Comparison of ENCODE assay signal across 26 cellular contexts in genomic region chr2:221044781-221045180, GRCh38.
DNase-seq lines count a peak whose midpoint lies in the region; FAIRE-seq and TF ChIP-seq lines count a peak whose summit lies in the region.
"Had no signal": no experiment of that assay in that cellular context is flagged by ENCODE, and none has a peak within 500 bp of the region (broad histone marks: within the 10 kb centered on the region; RNA-seq: fewer than 3 reads in every experiment).

No MANE protein-coding gene starts in this region.

- TF ChIP-seq EP300 in esophagus muscularis mucosa (IDR thresholded peaks at IDR 0.05): no peak

- TF ChIP-seq POLR2A in esophagus muscularis mucosa (IDR thresholded peaks at IDR 0.05; ENCODE audit: low read depth): no peak

- H3K79me1 ChIP-seq in neuronal stem cell (ENCODE audit: low read depth, low read length): no peaks in the 10 kb centered on the region

- no peak overlapping the region for H3K9ac ChIP-seq in neuronal stem cell (ENCODE audit: low read depth, low read length, poor library complexity)
- H3K9ac ChIP-seq: BLaER1 had no signal

- DNase-seq in bronchial epithelial cell (ENCODE audit: low read depth): no peak
- DNase-seq in esophagus muscularis mucosa (ENCODE audit: extremely low spot score): peak; percentile 29
- DNase-seq in neuronal stem cell (ENCODE audit: low spot score): no peak
- DNase-seq in NCI-H1694 treated with DMSO at 0.1 percent for 48 hours (lab: John Stamatoyannopoulos, UW): no peak
- DNase-seq in HuH-7 (ENCODE audit: low spot score): no peak
- DNase-seq in activated CD8-positive, alpha-beta memory T cell treated with anti-CD3 and anti-CD28 coated beads, Interleukin-2, amount 50 U/mL, for 4 hours: no peak
- DNase-seq: 8988T; ACHN; BE2C; C1 segment of cervical spinal cord; CD4-positive, alpha-beta memory T cell; CD4-positive, CD25-positive, alpha-beta regulatory T cell; CD8-positive, alpha-beta memory T cell; COR-L47; DMS 273 treated with DMSO at 0.1 percent for 48 hours; DMS153; DMS53; DMS79; DND-41; EL; GDM1 had no signal

- H3K23ac ChIP-seq in neuronal stem cell (ENCODE audit: low read depth, low read length, poor library complexity): no peak overlapping the region

- no peak overlapping the region for H2BK12ac ChIP-seq in neuronal stem cell (ENCODE audit: low read length)

- no peak overlapping the region for H3K4me3 ChIP-seq in bronchial epithelial cell (ENCODE audit: low read depth, low read length)
- H3K4me3 ChIP-seq in esophagus muscularis mucosa: no peak overlapping the region
- H3K4me3 ChIP-seq in neuronal stem cell (ENCODE audit: low read length in 2 of 2): no peak overlapping the region
- H3K4me3 ChIP-seq: BLaER1, GM12878 had no signal

- no peak overlapping the region for H3K4ac ChIP-seq in neuronal stem cell (ENCODE audit: low read length)

- H3K14ac ChIP-seq in neuronal stem cell (ENCODE audit: low read length): no peak overlapping the region

- intact Hi-C loops in esophagus muscularis mucosa (cut with DNase I): no loop called here

- H4K8ac ChIP-seq in neuronal stem cell (ENCODE audit: low read depth, low read length): no peak overlapping the region

- H2BK5ac ChIP-seq in neuronal stem cell (ENCODE audit: low read length): no peak overlapping the region

- peaks cover 1% of the 10 kb centered on the region for H3K27me3 ChIP-seq in bronchial epithelial cell (ENCODE audit: control insufficient read depth, insufficient read depth, low read length)
- H3K27me3 ChIP-seq in esophagus muscularis mucosa: no peaks in the 10 kb centered on the region
- H3K27me3 ChIP-seq in neuronal stem cell (ENCODE audit: control insufficient read depth in 3 of 3, insufficient read depth in 3 of 3, low read depth in 1 of 3, low read length in 3 of 3): no peaks in the 10 kb centered on the region
- H3K27me3 ChIP-seq: BE2C, BLaER1 had no signal

- TF ChIP-seq CTCF in bronchial epithelial cell (IDR thresholded peaks at IDR 0.05; ENCODE audit: insufficient read depth, low read length, severe bottlenecking): no peak
- no peak for TF ChIP-seq CTCF in esophagus muscularis mucosa (IDR thresholded peaks at IDR 0.05)

- H3K27ac ChIP-seq in esophagus muscularis mucosa (replicated peaks in 1 of 4) (no peak overlapping the region), neuronal stem cell (replicated peaks; ENCODE audit: low read length) (no peak overlapping the region)
- H3K27ac ChIP-seq: BLaER1 had no signal

- H4K91ac ChIP-seq in neuronal stem cell (ENCODE audit: low read depth, low read length, poor library complexity): peak overlapping the region; percentile 44

- H3K4me2 ChIP-seq in neuronal stem cell (ENCODE audit: insufficient read depth, low read length, poor library complexity, severe bottlenecking): no peak overlapping the region
- H3K4me2 ChIP-seq: BLaER1 had no signal

- H2AFZ ChIP-seq in neuronal stem cell (ENCODE audit: low read length): no peak overlapping the region

- H2BK120ac ChIP-seq in neuronal stem cell (ENCODE audit: low read depth, low read length): no peak overlapping the region

- no peak overlapping the region for H2AK5ac ChIP-seq in neuronal stem cell (ENCODE audit: low read depth, low read length)

- no peak overlapping the region for H2BK15ac ChIP-seq in neuronal stem cell (ENCODE audit: low read length)

- H3K36me3 ChIP-seq in bronchial epithelial cell (ENCODE audit: control insufficient read depth, insufficient read depth, low read length) (no peaks in the 10 kb centered on the region), esophagus muscularis mucosa (no peaks in the 10 kb centered on the region), neuronal stem cell (replicated peaks in 1 of 2; ENCODE audit: control insufficient read depth in 2 of 2, insufficient read depth in 2 of 2, low read length in 2 of 2) (no peaks in the 10 kb centered on the region)
- H3K36me3 ChIP-seq: BE2C, BLaER1 had no signal

- no peaks in the 10 kb centered on the region for H3K9me3 ChIP-seq in esophagus muscularis mucosa
- H3K9me3 ChIP-seq in neuronal stem cell (replicated peaks in 1 of 2; ENCODE audit: control insufficient read depth in 2 of 2, insufficient read depth in 1 of 2, low read depth in 1 of 2, low read length in 2 of 2): no peaks in the 10 kb centered on the region
- H3K9me3 ChIP-seq: BE2C, BLaER1 had no signal

- peak; percentile 32 for FAIRE-seq in bronchial epithelial cell (lab: Jason Lieb, UNC)
- FAIRE-seq: A204.1, GM12878, GM12892, GM18507 had no signal

- WGBS in esophagus muscularis mucosa: 83% methylated on average over 5 of the region's 5 CpGs
- WGBS in neuronal stem cell (ENCODE audit: extremely low coverage in 2 of 2, insufficient read length in 2 of 2, insufficient replicate concordance in 1 of 2), 2 donors: no CpG with 5 or more reads among the region's 5 CpGs

- H3K18ac ChIP-seq in neuronal stem cell (ENCODE audit: low read length): no peak overlapping the region

- no peaks in the 10 kb centered on the region for H3K4me1 ChIP-seq in esophagus muscularis mucosa
- H3K4me1 ChIP-seq in neuronal stem cell (ENCODE audit: control insufficient read depth in 2 of 2, insufficient read depth in 1 of 2, low read depth in 1 of 2, low read length in 2 of 2): no peaks in the 10 kb centered on the region
- H3K4me1 ChIP-seq: BE2C had no signal
